ENCODE assay signal across 32 cellular contexts in genomic region chr22:31896472-31896871, GRCh38.
"Had no signal": no experiment of that assay in that cellular context is flagged by ENCODE, and none has a peak within 500 bp of the region (broad histone marks: within the 10 kb centered on the region; RNA-seq: fewer than 3 reads in every experiment).

No MANE protein-coding gene starts in this region.

- H3K9me3 ChIP-seq: esophagus muscularis mucosa, gastrocnemius medialis, heart left ventricle had no signal

- H3K27me3 ChIP-seq: brain microvascular endothelial cell, dorsolateral prefrontal cortex, esophagus muscularis mucosa, foreskin keratinocyte, gastrocnemius medialis, heart left ventricle had no signal

- DNase-seq: activated CD4-positive, alpha-beta memory T cell treated with anti-CD3 and anti-CD28 coated beads, Interleukin-2, amount 10 ng/mL, durations not matched to agents 7 days and 5 days; activated CD4-positive, alpha-beta T cell treated with anti-CD3 and anti-CD28 coated beads for 1 hour; activated CD4-positive, alpha-beta T cell treated with anti-CD3 and anti-CD28 coated beads for 4 hours; activated CD4-positive, alpha-beta T cell treated with anti-CD3 and anti-CD28 coated beads, Interleukin-2, amount 10 ng/mL, durations not matched to agents 7 days and 5 days; activated CD4-positive, alpha-beta T cell treated with anti-CD3 and anti-CD28 coated beads, Interleukin-2, amount 50 U/mL, for 4 hours; activated CD8-positive, alpha-beta memory T cell treated with anti-CD3 and anti-CD28 coated beads, Interleukin-2, amount 50 U/mL, for 48 hours; activated gamma-delta T cell; activated naive CD4-positive, alpha-beta T cell; activated naive CD4-positive, alpha-beta T cell treated with anti-CD3 and anti-CD28 coated beads, Interleukin-2, amount 10 ng/mL, durations not matched to agents 7 days and 5 days; activated naive CD8-positive, alpha-beta T cell treated with anti-CD3 and anti-CD28 coated beads, Interleukin-2, amount 10 ng/mL, durations not matched to agents 7 days and 5 days; activated T-cell treated with anti-CD3 and anti-CD28 coated beads for 4 hours; activated T-cell treated with anti-CD3 and anti-CD28 coated beads, Interleukin-2, amount 50 U/mL, for 24 hours; activated T-cell treated with anti-CD3 and anti-CD28 coated beads, Interleukin-2, amount 50 U/mL, for 72 hours; brain microvascular endothelial cell; dorsolateral prefrontal cortex; effector memory CD4-positive, alpha-beta T cell; endodermal cell; foreskin keratinocyte; gastrocnemius medialis; glutamatergic neuron; heart left ventricle; T-helper 2 cell had no signal

- ATAC-seq: activated naive CD4-positive, alpha-beta T cell treated with anti-CD3 and anti-CD28 coated beads, Interleukin-2, amount 50 U/mL, for 72 hours; activated T-cell treated with anti-CD3 and anti-CD28 coated beads, Interleukin-2, amount 50 U/mL, for 72 hours; foreskin keratinocyte; gastrocnemius medialis; heart left ventricle; WTC11 had no signal

- H3K4me3 Mint-ChIP-seq: activated CD4-positive, alpha-beta memory T cell treated with anti-CD3 and anti-CD28 coated beads, Interleukin-2, amount 10 ng/mL, durations not matched to agents 7 days and 5 days; activated CD4-positive, alpha-beta T cell treated with anti-CD3 and anti-CD28 coated beads, Interleukin-2, amount 10 ng/mL, durations not matched to agents 7 days and 5 days; activated naive CD4-positive, alpha-beta T cell treated with anti-CD3 and anti-CD28 coated beads, Interleukin-2, amount 10 ng/mL, durations not matched to agents 7 days and 5 days; activated naive CD8-positive, alpha-beta T cell treated with anti-CD3 and anti-CD28 coated beads, Interleukin-2, amount 10 ng/mL, durations not matched to agents 7 days and 5 days; activated T-cell treated with anti-CD3 and anti-CD28 coated beads, Interleukin-2, amount 50 U/mL, for 24 hours; activated T-cell treated with anti-CD3 and anti-CD28 coated beads, Interleukin-2, amount 50 U/mL, for 72 hours; central memory CD8-positive, alpha-beta T cell; dendritic cell treated with granulocyte-macrophage colony-stimulating factor and Interleukin-4, amounts not matched to agents 40 ng/mL and 50 ng/mL, for 4 days; endodermal cell; WTC11 had no signal

- H3K9me3 Mint-ChIP-seq: activated CD4-positive, alpha-beta memory T cell treated with anti-CD3 and anti-CD28 coated beads, Interleukin-2, amount 10 ng/mL, durations not matched to agents 7 days and 5 days; activated CD4-positive, alpha-beta T cell treated with anti-CD3 and anti-CD28 coated beads, Interleukin-2, amount 10 ng/mL, durations not matched to agents 7 days and 5 days; activated naive CD4-positive, alpha-beta T cell treated with anti-CD3 and anti-CD28 coated beads, Interleukin-2, amount 10 ng/mL, durations not matched to agents 7 days and 5 days; activated naive CD4-positive, alpha-beta T cell treated with anti-CD3 and anti-CD28 coated beads, Interleukin-2, amount 50 U/mL, for 72 hours; activated naive CD8-positive, alpha-beta T cell treated with anti-CD3 and anti-CD28 coated beads, Interleukin-2, amount 10 ng/mL, durations not matched to agents 7 days and 5 days; activated T-cell treated with anti-CD3 and anti-CD28 coated beads, Interleukin-2, amount 50 U/mL, for 24 hours; activated T-cell treated with anti-CD3 and anti-CD28 coated beads, Interleukin-2, amount 50 U/mL, for 72 hours; central memory CD8-positive, alpha-beta T cell; dendritic cell treated with granulocyte-macrophage colony-stimulating factor and Interleukin-4, amounts not matched to agents 40 ng/mL and 50 ng/mL, for 4 days; endodermal cell; WTC11 had no signal

- H3K4me3 ChIP-seq: coronary artery, dorsolateral prefrontal cortex, esophagus muscularis mucosa, gastrocnemius medialis, heart left ventricle had no signal

- FAIRE-seq: astrocyte, bronchial epithelial cell, TTC549 had no signal

- H3K27ac ChIP-seq: brain microvascular endothelial cell, coronary artery, esophagus muscularis mucosa, foreskin keratinocyte, gastrocnemius medialis, heart left ventricle, VCaP had no signal

- H3K27me3 Mint-ChIP-seq: activated CD4-positive, alpha-beta memory T cell treated with anti-CD3 and anti-CD28 coated beads, Interleukin-2, amount 10 ng/mL, durations not matched to agents 7 days and 5 days; activated CD4-positive, alpha-beta T cell treated with anti-CD3 and anti-CD28 coated beads, Interleukin-2, amount 10 ng/mL, durations not matched to agents 7 days and 5 days; activated naive CD4-positive, alpha-beta T cell treated with anti-CD3 and anti-CD28 coated beads, Interleukin-2, amount 10 ng/mL, durations not matched to agents 7 days and 5 days; activated naive CD8-positive, alpha-beta T cell treated with anti-CD3 and anti-CD28 coated beads, Interleukin-2, amount 10 ng/mL, durations not matched to agents 7 days and 5 days; activated T-cell treated with anti-CD3 and anti-CD28 coated beads, Interleukin-2, amount 50 U/mL, for 24 hours; central memory CD8-positive, alpha-beta T cell; dendritic cell treated with granulocyte-macrophage colony-stimulating factor and Interleukin-4, amounts not matched to agents 40 ng/mL and 50 ng/mL, for 4 days had no signal

- H3K27ac Mint-ChIP-seq: activated CD4-positive, alpha-beta memory T cell treated with anti-CD3 and anti-CD28 coated beads, Interleukin-2, amount 10 ng/mL, durations not matched to agents 7 days and 5 days; activated CD4-positive, alpha-beta T cell treated with anti-CD3 and anti-CD28 coated beads, Interleukin-2, amount 10 ng/mL, durations not matched to agents 7 days and 5 days; activated naive CD4-positive, alpha-beta T cell treated with anti-CD3 and anti-CD28 coated beads, Interleukin-2, amount 10 ng/mL, durations not matched to agents 7 days and 5 days; activated naive CD8-positive, alpha-beta T cell treated with anti-CD3 and anti-CD28 coated beads, Interleukin-2, amount 10 ng/mL, durations not matched to agents 7 days and 5 days; activated T-cell treated with anti-CD3 and anti-CD28 coated beads, Interleukin-2, amount 50 U/mL, for 24 hours; activated T-cell treated with anti-CD3 and anti-CD28 coated beads, Interleukin-2, amount 50 U/mL, for 72 hours; dendritic cell treated with granulocyte-macrophage colony-stimulating factor and Interleukin-4, amounts not matched to agents 40 ng/mL and 50 ng/mL, for 4 days; endodermal cell; WTC11 had no signal

- H3K4me1 Mint-ChIP-seq: activated CD4-positive, alpha-beta memory T cell treated with anti-CD3 and anti-CD28 coated beads, Interleukin-2, amount 10 ng/mL, durations not matched to agents 7 days and 5 days; activated naive CD4-positive, alpha-beta T cell treated with anti-CD3 and anti-CD28 coated beads, Interleukin-2, amount 10 ng/mL, durations not matched to agents 7 days and 5 days; activated naive CD8-positive, alpha-beta T cell treated with anti-CD3 and anti-CD28 coated beads, Interleukin-2, amount 10 ng/mL, durations not matched to agents 7 days and 5 days; central memory CD8-positive, alpha-beta T cell had no signal

- H3K4me1 ChIP-seq: esophagus muscularis mucosa, foreskin keratinocyte, gastrocnemius medialis, heart left ventricle had no signal
